ENCODE assay signal across 2 cellular contexts in genomic region chr10:15067154-15067553, GRCh38.
A peak's percentile ranks its signal among the peaks of the same experiment; 100 is the strongest.
TF ChIP-seq lines count a peak whose summit lies in the region.

No MANE protein-coding gene starts in this region.

TF ChIP-seq in GM12878, 131 proteins besides CTCF, POLR2A, EP300 and RAD21:
- TF ChIP-seq HDGF (IDR thresholded peaks at IDR 0.05) (no peak), TCF12 (IDR thresholded peaks at IDR 0.05; ENCODE audit: low read depth, low read length) (no peak), IRF3 (IDR thresholded peaks at IDR 0.05) (no peak), BRCA1 (IDR thresholded peaks at IDR 0.05; ENCODE audit: low read depth, low read length) (no peak), E2F4 (IDR thresholded peaks at IDR 0.05; ENCODE audit: low read depth, low read length) (no peak), ZBTB11 (CRISPR knock-in tag; IDR thresholded peaks at IDR 0.05) (no peak), SKIL (IDR thresholded peaks at IDR 0.05; ENCODE audit: low read depth, poor library complexity, severe bottlenecking) (peak; percentile 35), SP1 (IDR thresholded peaks at IDR 0.05; ENCODE audit: low read depth, low read length) (no peak)

TF ChIP-seq in HepG2, 621 proteins besides CTCF, POLR2A, EP300 and RAD21:
- no peak for TF ChIP-seq ZNF687 (CRISPR knock-in tag; IDR thresholded peaks at IDR 0.05)
TF ChIP-seq in HepG2: peak in this region for 0.
